16 cellular contexts compared by ENCODE assay signal in the genomic region with DNA sequence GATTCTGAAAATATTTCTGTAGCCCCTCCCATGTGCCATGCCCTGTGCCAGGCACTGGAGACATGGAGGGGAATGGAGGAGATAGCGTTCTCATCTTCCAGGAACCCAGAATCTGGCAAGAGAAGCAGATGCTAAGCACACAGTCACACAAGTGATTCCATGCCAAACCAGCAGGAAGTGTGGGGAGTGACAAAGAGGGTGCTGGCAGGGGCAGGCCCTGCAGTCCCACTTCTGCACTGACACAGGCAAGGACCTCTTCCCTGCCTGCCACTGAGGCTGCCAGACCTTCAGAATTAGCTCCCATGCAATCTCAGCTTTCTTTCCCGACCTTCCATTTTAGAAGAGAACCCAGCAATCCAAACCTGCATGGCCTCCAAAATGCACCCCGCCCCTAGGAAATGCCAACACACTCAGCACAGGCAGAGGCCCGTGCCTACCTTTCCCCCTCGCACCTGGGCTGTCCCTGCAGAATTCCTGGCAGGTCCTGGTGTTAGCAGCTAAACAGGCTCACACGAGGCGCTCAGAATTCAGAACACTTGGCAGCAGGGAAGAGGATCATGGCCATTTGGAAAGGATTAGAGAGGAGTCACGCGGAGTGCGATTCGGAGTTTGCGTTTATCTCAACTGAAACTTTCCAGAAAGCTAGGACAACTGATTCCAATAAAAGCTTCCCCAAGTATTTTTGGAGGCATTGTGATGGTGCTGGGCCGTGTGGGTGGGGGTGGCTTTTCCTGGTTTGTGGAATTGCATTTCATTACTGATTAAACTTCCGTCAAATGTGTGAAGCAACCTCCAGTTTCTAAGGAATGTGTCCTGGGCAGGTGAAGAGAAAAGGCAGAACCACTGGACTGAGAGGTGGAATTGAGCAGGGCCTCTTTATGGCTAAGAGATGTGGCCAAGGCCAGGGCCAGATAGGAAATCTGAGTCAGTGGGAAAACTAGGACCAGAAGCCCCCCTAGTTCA. TPM values are rescaled to one million over a fixed set of nuclear protein-coding genes. Genes with fewer than 3 reads are reported as not detected.
DNase-seq lines count a peak whose midpoint lies in the region; ATAC-seq, FAIRE-seq and TF ChIP-seq lines count a peak whose summit lies in the region.
"Had no signal": no experiment of that assay in that cellular context is flagged by ENCODE, and none has a peak within 500 bp of the region (broad histone marks: within the 10 kb centered on the region; RNA-seq: fewer than 3 reads in every experiment).

No MANE protein-coding gene starts in this region.

- no peaks in the 10 kb centered on the region for H3K36me3 Mint-ChIP-seq in astrocyte (ENCODE audit: low read depth, unreplicated experiment)
- H3K36me3 Mint-ChIP-seq: activated CD8-positive, alpha-beta memory T cell treated with anti-CD3 and anti-CD28 coated beads, Interleukin-2, amount 10 ng/mL, durations not matched to agents 7 days and 5 days; activated naive CD4-positive, alpha-beta T cell treated with anti-CD3 and anti-CD28 coated beads, Interleukin-2, amount 10 ng/mL, durations not matched to agents 7 days and 5 days had no signal

- H3K27me3 ChIP-seq in H7 (ENCODE audit: control insufficient read depth, insufficient read depth, low read length): no peaks in the 10 kb centered on the region
- H3K27me3 ChIP-seq in astrocyte (ENCODE audit: insufficient read depth, low read length): peaks cover 6% of the 10 kb centered on the region
- H3K27me3 ChIP-seq: tibial nerve had no signal

- H3K4me1 Mint-ChIP-seq in astrocyte (ENCODE audit: low read depth, unreplicated experiment): no peaks in the 10 kb centered on the region
- H3K4me1 Mint-ChIP-seq: activated CD8-positive, alpha-beta memory T cell treated with anti-CD3 and anti-CD28 coated beads, Interleukin-2, amount 10 ng/mL, durations not matched to agents 7 days and 5 days; activated naive CD4-positive, alpha-beta T cell treated with anti-CD3 and anti-CD28 coated beads, Interleukin-2, amount 10 ng/mL, durations not matched to agents 7 days and 5 days had no signal

- peaks cover 26% of the 10 kb centered on the region for H3K27me3 Mint-ChIP-seq in astrocyte (ENCODE audit: low read depth, unreplicated experiment)

- ATAC-seq in HG02763 (IDR thresholded peaks at IDR 0.05; ENCODE audit: unreplicated experiment): no peak
- ATAC-seq in HG03135 (IDR thresholded peaks at IDR 0.05; ENCODE audit: unreplicated experiment): no peak
- ATAC-seq: activated CD8-positive, alpha-beta memory T cell treated with anti-CD3 and anti-CD28 coated beads, Interleukin-2, amount 10 ng/mL, durations not matched to agents 7 days and 5 days had no signal

- H3K9me3 ChIP-seq in astrocyte (ENCODE audit: insufficient read depth, low read depth, low read length): no peaks in the 10 kb centered on the region
- H3K9me3 ChIP-seq: tibial nerve had no signal

- H3K27ac Mint-ChIP-seq in astrocyte (ENCODE audit: unreplicated experiment): no peak overlapping the region
- H3K27ac Mint-ChIP-seq: activated CD8-positive, alpha-beta memory T cell treated with anti-CD3 and anti-CD28 coated beads, Interleukin-2, amount 10 ng/mL, durations not matched to agents 7 days and 5 days; activated naive CD4-positive, alpha-beta T cell treated with anti-CD3 and anti-CD28 coated beads, Interleukin-2, amount 10 ng/mL, durations not matched to agents 7 days and 5 days had no signal

- H3K4me1 ChIP-seq in astrocyte (ENCODE audit: insufficient read depth, low read length): peaks cover 11% of the 10 kb centered on the region
- H3K4me1 ChIP-seq: tibial nerve had no signal

- no peaks in the 10 kb centered on the region for H3K9me3 Mint-ChIP-seq in astrocyte (ENCODE audit: unreplicated experiment)
- H3K9me3 Mint-ChIP-seq: activated naive CD4-positive, alpha-beta T cell treated with anti-CD3 and anti-CD28 coated beads, Interleukin-2, amount 10 ng/mL, durations not matched to agents 7 days and 5 days had no signal

- no peak for FAIRE-seq in astrocyte (lab: Jason Lieb, UNC)

- no peaks in the 10 kb centered on the region; the same call in 1 of the 2 replicates for H3K36me3 ChIP-seq in H7 (replicated peaks; ENCODE audit: control insufficient read depth, insufficient read depth, low read length)
- H3K36me3 ChIP-seq in astrocyte (ENCODE audit: insufficient read depth, low read length): no peaks in the 10 kb centered on the region

- H3K79me2 ChIP-seq in astrocyte (ENCODE audit: insufficient read depth, low read length): no peaks in the 10 kb centered on the region

- TF ChIP-seq CTCF in astrocyte (IDR thresholded peaks at IDR 0.05; ENCODE audit: insufficient read depth, low read depth, low read length) (no peak), GM10266 (IDR thresholded peaks at IDR 0.05; ENCODE audit: control insufficient read depth, insufficient read depth, low read depth, missing control alignments) (no peak)

- no peaks in the 10 kb centered on the region for H4K20me1 ChIP-seq in astrocyte (ENCODE audit: insufficient read depth, low read length)

- H3K4me3 Mint-ChIP-seq in astrocyte (ENCODE audit: unreplicated experiment): no peak overlapping the region
- H3K4me3 Mint-ChIP-seq: activated CD8-positive, alpha-beta memory T cell treated with anti-CD3 and anti-CD28 coated beads, Interleukin-2, amount 10 ng/mL, durations not matched to agents 7 days and 5 days; activated naive CD4-positive, alpha-beta T cell treated with anti-CD3 and anti-CD28 coated beads, Interleukin-2, amount 10 ng/mL, durations not matched to agents 7 days and 5 days had no signal

- DNase-seq in A172 (ENCODE audit: low spot score) (peak; percentile 51), H7 (peak; percentile 44), astrocyte (ENCODE audit: low read depth) (peak; percentile 10), kidney tubule cell (ENCODE audit: low spot score) (peak; percentile 87), hepatic stellate cell (ENCODE audit: low spot score) (no peak), GM10266 (ENCODE audit: extremely low spot score) (no peak)
- DNase-seq: activated CD8-positive, alpha-beta memory T cell treated with anti-CD3 and anti-CD28 coated beads, Interleukin-2, amount 10 ng/mL, durations not matched to agents 7 days and 5 days; activated naive CD4-positive, alpha-beta T cell treated with anti-CD3 and anti-CD28 coated beads, Interleukin-2, amount 10 ng/mL, durations not matched to agents 7 days and 5 days; central memory CD4-positive, alpha-beta T cell; NCI-H2081 treated with DMSO at 0.1 percent for 48 hours had no signal

- H3K4me3 ChIP-seq in H7 (ENCODE audit: insufficient read depth, low read depth, low read length): no peak overlapping the region
- no peak overlapping the region for H3K4me3 ChIP-seq in astrocyte (ENCODE audit: insufficient read depth, low read depth, low read length)
- H3K4me3 ChIP-seq: lung, tibial nerve had no signal

- H3K9ac ChIP-seq in astrocyte (ENCODE audit: low read length): no peak overlapping the region

- H3K27ac ChIP-seq in astrocyte (ENCODE audit: low read depth, low read length): no peak overlapping the region
- H3K27ac ChIP-seq: tibial nerve had no signal

- no peak overlapping the region for H3K4me2 ChIP-seq in astrocyte (ENCODE audit: low read length)

- no peak overlapping the region for H2AFZ ChIP-seq in astrocyte (ENCODE audit: low read depth, low read length)

RNA-seq across cellular contexts. Expression of a gene that starts 12.4 kb away (rescaled TPM):
- not detected in 2 replicates for total RNA-seq in A172 (2014; rRNA removed; shearing (Covaris generic))
- total RNA-seq in H7 (2014; rRNA removed; shearing (Covaris generic)): 9.6 and 16.0 TPM in 2 replicates
- 0.14 and 0.29 TPM in 2 replicates for total RNA-seq in astrocyte
- total RNA-seq: LHCN-M2, osteoblast had no signal

Comparison
In these comparisons a context has a peak if more than half of its experiments do, and no peak if none do; other contexts are left out.
1. DNase-seq: peak in A172 (single experiment), H7 (single experiment), astrocyte (single experiment) and kidney tubule cell (single experiment); none in hepatic stellate cell (single experiment) and GM10266 (single experiment).